In genomic region chr12:46370380-46370734, GRCh38 we compare ENCODE assay signal across 10 cellular contexts. TPM values are rescaled to one million over a fixed set of nuclear protein-coding genes. Genes with fewer than 3 reads are reported as not detected.
DNase-seq lines count a peak whose midpoint lies in the region; ATAC-seq and TF ChIP-seq lines count a peak whose summit lies in the region.
"Had no signal": no experiment of that assay in that cellular context is flagged by ENCODE, and none has a peak within 500 bp of the region (broad histone marks: within the 10 kb centered on the region; RNA-seq: fewer than 3 reads in every experiment).

No MANE protein-coding gene starts in this region.

- ATAC-seq in naive B cell (ENCODE audit: low read depth in 2 of 2) (no peak), HG03565 (IDR thresholded peaks at IDR 0.05; ENCODE audit: unreplicated experiment) (no peak), HG03108 (IDR thresholded peaks at IDR 0.05; ENCODE audit: unreplicated experiment) (no peak)

- TF ChIP-seq CTCF in AG09309 (IDR thresholded peaks at IDR 0.05; ENCODE audit: control insufficient read depth, insufficient read depth, low read depth, low read length, missing control alignments) (no peak), LNCaP clone FGC (IDR thresholded peaks at IDR 0.05; ENCODE audit: control insufficient read depth, extremely low read depth, insufficient read depth) (no peak), choroid plexus epithelial cell (conservative IDR thresholded peaks at IDR 0.05; ENCODE audit: low read depth, low read length) (no peak)

- H3K4me3 Mint-ChIP-seq in naive B cell, result peak overlapping the region; percentile 93 to 99 (median 99)

- DNase-seq in AG09309 (ENCODE audit: low read depth) (no peak), LNCaP clone FGC (ENCODE audit: low read depth) (no peak), choroid plexus epithelial cell (ENCODE audit: low read depth) (peak; percentile 30), naive B cell (no peak), GM03348 (ENCODE audit: low spot score) (no peak), DMS 273 (lab: John Stamatoyannopoulos, UW; ENCODE audit: unreplicated experiment) (no peak)
- DNase-seq: islet precursor cell, NCI-H446 treated with DMSO at 0.1 percent for 48 hours had no signal

- no peaks in the 10 kb centered on the region for H3K27me3 Mint-ChIP-seq in naive B cell

- H3K4me3 ChIP-seq in AG09309 (ENCODE audit: control insufficient read depth, low read depth, low read length) (peak overlapping the region; percentile 88), LNCaP clone FGC (ENCODE audit: low read depth, low read length) (peak overlapping the region; percentile 74), choroid plexus epithelial cell (ENCODE audit: low read depth, low read length) (peak overlapping the region; percentile 69)

- no peaks in the 10 kb centered on the region for H3K9me3 Mint-ChIP-seq in naive B cell

- H3K4me1 Mint-ChIP-seq in naive B cell, result peaks cover 43 to 54% (median 44%) of the 10 kb centered on the region in 3 donors

- H3K27ac Mint-ChIP-seq in naive B cell, result peak overlapping the region; percentile 29 to 100 (median 50)

- H3K36me3 Mint-ChIP-seq in naive B cell, result peaks cover 0 to 8% of the 10 kb centered on the region in 2 donors

RNA-seq across cellular contexts. Expression of gene SLC38A2, which starts 2.2 kb away (rescaled TPM):
- 10 to 100 TPM; 48.8 to 96.3 (median 63.1) TPM for polyA plus RNA-seq in naive B cell (ENCODE audit: low read depth in 6 of 6)
